1 cellular context compared by ENCODE assay signal in genomic region chr5:149486726-149487635, GRCh38.
TF ChIP-seq lines count a peak whose summit lies in the region.

No MANE protein-coding gene starts in this region.

TF ChIP-seq in IMR-90, 13 proteins besides CTCF, POLR2A, EP300 and RAD21:
- TF ChIP-seq RCOR1 (IDR thresholded peaks at IDR 0.05; ENCODE audit: insufficient replicate concordance, low read length): no peak
- 0 out of 2 replicates have a peak, but pooled peaks have one; percentile 20 for TF ChIP-seq CEBPB (IDR thresholded peaks at IDR 0.05; ENCODE audit: low read depth, low read length)
- TF ChIP-seq MXI1 (IDR thresholded peaks at IDR 0.05; ENCODE audit: borderline replicate concordance, low read depth, low read length): no peak
- no peak for TF ChIP-seq MAFK (IDR thresholded peaks at IDR 0.05; ENCODE audit: low read depth, low read length)
- 0 out of 2 replicates have a peak, but pooled peaks have one; percentile 14 for TF ChIP-seq NFE2L2 (IDR thresholded peaks at IDR 0.05; ENCODE audit: low read depth, low read length)
- no peak for TF ChIP-seq FOS (IDR thresholded peaks at IDR 0.05; ENCODE audit: low read depth, low read length)
- no peak for TF ChIP-seq USF2 (IDR thresholded peaks at IDR 0.05; ENCODE audit: low read depth, low read length)
- no peak for TF ChIP-seq RFX5 (IDR thresholded peaks at IDR 0.05; ENCODE audit: low read depth, low read length)
- TF ChIP-seq MAZ (IDR thresholded peaks at IDR 0.05; ENCODE audit: borderline replicate concordance, low read depth, low read length): no peak
